ENCODE assay signal across 8 cellular contexts in the genomic region with DNA sequence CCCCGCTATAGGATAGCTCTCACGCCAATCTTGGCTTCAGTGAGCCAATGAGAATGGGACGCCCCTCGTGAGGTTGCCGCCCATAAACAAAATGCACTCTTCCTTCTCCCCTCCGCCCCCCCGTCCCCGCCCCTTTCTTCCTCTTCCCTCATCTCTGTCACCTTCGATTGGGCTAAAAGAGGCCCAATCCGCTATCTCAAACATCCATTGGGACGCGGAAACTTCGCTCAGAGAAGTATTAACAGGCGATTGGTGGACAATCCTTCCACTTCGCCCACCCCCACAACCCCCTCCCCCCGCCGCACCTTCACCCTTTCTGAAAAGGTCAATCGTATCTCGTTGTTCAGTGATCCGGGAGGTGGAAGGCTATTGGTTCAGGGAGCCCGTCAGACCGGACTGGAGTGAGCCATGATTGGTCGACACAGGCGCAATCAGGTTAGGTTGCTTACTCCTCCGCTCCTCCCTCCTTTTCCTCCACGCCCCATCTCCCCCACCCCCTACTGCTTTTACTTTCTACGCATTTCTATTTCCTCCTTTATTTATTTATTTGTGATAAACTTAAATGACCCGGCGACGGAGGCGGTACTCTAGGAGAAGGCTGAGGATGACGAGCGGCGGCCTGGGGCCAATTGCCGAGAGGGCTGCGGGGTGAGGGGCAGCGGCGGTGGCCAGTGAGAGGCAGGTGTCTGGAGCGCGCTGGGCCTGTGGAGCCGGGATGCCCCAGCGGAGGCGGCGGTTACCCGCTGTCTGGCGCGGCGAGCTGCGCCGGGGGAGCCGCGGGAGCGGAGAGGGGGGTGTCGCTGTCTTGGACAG. TPM values are rescaled to one million over a fixed set of nuclear protein-coding genes. Genes with fewer than 3 reads are reported as not detected.
DNase-seq lines count a peak whose midpoint lies in the region; ATAC-seq and TF ChIP-seq lines count a peak whose summit lies in the region.

No MANE protein-coding gene starts in this region.

- H3K9me3 Mint-ChIP-seq in IgD-negative memory B cell, result peaks cover 1 to 5% (median 4%) of the 10 kb centered on the region in 3 donors
- peaks cover 4% of the 10 kb centered on the region for H3K9me3 Mint-ChIP-seq in activated T-cell treated with anti-CD3 and anti-CD28 coated beads, Interleukin-2, amount 50 U/mL, for 24 hours

- intact Hi-C loops in PC-3 (cut with micrococcal nuclease), result loop anchor here (1.0 to 5.0 kb wide), 5 partner anchors 47 to 660 kb away; no protein-coding TSS in a partner anchor
- intact Hi-C loops in mucosa of descending colon (cut with DNase I, micrococcal nuclease), result loop anchor here in 1 of 2 donors (10.0 kb wide), 1 partner anchor 53 kb away; no protein-coding TSS in a partner anchor

- BruUV-seq in PC-3 (replicated peaks; lab: Mats Ljungman, UMichigan), result no TSS peak

- H3K4me3 ChIP-seq in PC-3 (ENCODE audit: low read length) (peak overlapping the region; percentile 84), epithelial cell of proximal tubule (ENCODE audit: low read depth, low read length) (peak overlapping the region; percentile 81), mucosa of descending colon (peak overlapping the region; percentile 59)

- H3K4me1 ChIP-seq in PC-3 (ENCODE audit: insufficient read depth, low read length), result peaks cover 7% of the 10 kb centered on the region; the same call in 1 of the 2 replicates
- H3K4me1 ChIP-seq in mucosa of descending colon (ENCODE audit: low read depth), result peaks cover 3% of the 10 kb centered on the region

- peak; percentile 77 for ATAC-seq in GM21576 (IDR thresholded peaks at IDR 0.05; ENCODE audit: unreplicated experiment)
- peak; percentile 83 for ATAC-seq in PC-3
- ATAC-seq in mucosa of descending colon, result peak; percentile 87

- no peaks in the 10 kb centered on the region for H3K27me3 Mint-ChIP-seq in IgD-negative memory B cell
- no peaks in the 10 kb centered on the region for H3K27me3 Mint-ChIP-seq in activated T-cell treated with anti-CD3 and anti-CD28 coated beads, Interleukin-2, amount 50 U/mL, for 24 hours

- peak; percentile 100 for DNase-seq in DMS153 (lab: John Stamatoyannopoulos, UW)
- peak; percentile 99 for DNase-seq in PC-3
- DNase-seq in activated T-cell treated with anti-CD3 and anti-CD28 coated beads, Interleukin-2, amount 50 U/mL, for 24 hours, result peak; percentile 92
- peak; percentile 98 for DNase-seq in epithelial cell of proximal tubule (ENCODE audit: low read depth)
- DNase-seq in mucosa of descending colon, result peak; percentile 97 to 100 (median 97)
- DNase-seq in stimulated activated CD8-positive, alpha-beta memory T cell treated with anti-CD3 and anti-CD28 coated beads, Interleukin-4, amount 100 ng/mL, for 1 hour (ENCODE audit: low read depth in 2 of 2, low spot score in 1 of 2), result peak; percentile 84 to 90

- H3F3A ChIP-seq in PC-3 (ENCODE audit: low read length, unreplicated experiment), result no peaks in the 10 kb centered on the region

- H3K9me2 ChIP-seq in PC-3 (replicated peaks; ENCODE audit: low read length), result no peaks in the 10 kb centered on the region

- no peaks in the 10 kb centered on the region for H3K79me2 ChIP-seq in PC-3 (ENCODE audit: low read length)

- peak overlapping the region; percentile 94 to 99 (median 96) for H3K4me3 Mint-ChIP-seq in IgD-negative memory B cell
- H3K4me3 Mint-ChIP-seq in activated T-cell treated with anti-CD3 and anti-CD28 coated beads, Interleukin-2, amount 50 U/mL, for 24 hours, result peak overlapping the region; percentile 94

- TF ChIP-seq CTCF in PC-3 (conservative IDR thresholded peaks at IDR 0.05; ENCODE audit: low read depth, low read length), result no peak
- no peak for TF ChIP-seq CTCF in epithelial cell of proximal tubule (conservative IDR thresholded peaks at IDR 0.05; ENCODE audit: low read depth, low read length)
- TF ChIP-seq CTCF in mucosa of descending colon (IDR thresholded peaks at IDR 0.05), result no peak

- H3K27ac ChIP-seq in PC-3 (ENCODE audit: low read length), result peak overlapping the region; percentile 29

- no peaks in the 10 kb centered on the region for H4K20me1 ChIP-seq in PC-3 (ENCODE audit: low read length)

- peak overlapping the region; percentile 83 to 100 (median 99) for H3K27ac Mint-ChIP-seq in IgD-negative memory B cell
- H3K27ac Mint-ChIP-seq in activated T-cell treated with anti-CD3 and anti-CD28 coated beads, Interleukin-2, amount 50 U/mL, for 24 hours, result peak overlapping the region; percentile 98

- no peaks in the 10 kb centered on the region for H3K27me3 ChIP-seq in PC-3 (ENCODE audit: low read length)

- CTCF ChIA-PET in PC-3 (lab: Charles Lee), result interaction anchor here (0.6 kb wide), 1 partner anchor 75 kb away, joined by 5 read pairs; no protein-coding TSS in a partner anchor

- H3K36me3 ChIP-seq in PC-3 (ENCODE audit: low read depth, low read length), result no peaks in the 10 kb centered on the region
- no peaks in the 10 kb centered on the region for H3K36me3 ChIP-seq in mucosa of descending colon (ENCODE audit: low read depth)

- POLR2A ChIA-PET in PC-3 (lab: Charles Lee; ENCODE audit: unreplicated experiment), result interaction anchor here (0.7 to 1.2 kb wide), 3 partner anchors 18 to 912 kb away, joined by 3 to 9 read pairs (median 3); no protein-coding TSS in a partner anchor

- peak overlapping the region; percentile 96 for H2AFZ ChIP-seq in PC-3 (ENCODE audit: low read length)

- no peaks in the 10 kb centered on the region for H3K9me3 ChIP-seq in PC-3 (ENCODE audit: low read length)
- H3K9me3 ChIP-seq in mucosa of descending colon, result no peaks in the 10 kb centered on the region

- H3K9ac ChIP-seq in PC-3 (ENCODE audit: low read length), result peak overlapping the region; percentile 79

- H3K4me1 Mint-ChIP-seq in IgD-negative memory B cell, result peaks cover 18 to 25% (median 23%) of the 10 kb centered on the region in 3 donors
- H3K4me1 Mint-ChIP-seq in activated T-cell treated with anti-CD3 and anti-CD28 coated beads, Interleukin-2, amount 50 U/mL, for 24 hours (ENCODE audit: low read depth), result peaks cover 31% of the 10 kb centered on the region

- peak overlapping the region; percentile 88 for H3K4me2 ChIP-seq in PC-3 (ENCODE audit: low read length)

- H3K36me3 Mint-ChIP-seq in IgD-negative memory B cell, result peaks cover 11% of the 10 kb centered on the region
- H3K36me3 Mint-ChIP-seq in activated T-cell treated with anti-CD3 and anti-CD28 coated beads, Interleukin-2, amount 50 U/mL, for 24 hours (ENCODE audit: low read depth), result peaks cover 17% of the 10 kb centered on the region

RNA-seq across cellular contexts. Expression of a gene that starts 0.4 kb away (rescaled TPM):
- polyA plus RNA-seq in IgD-negative memory B cell, result 42.6 TPM
- 1.3 and 3.7 TPM in 2 replicates for total RNA-seq in PC-3 (2014; rRNA removed)
- 7.1 and 11.2 TPM in 2 replicates for total RNA-seq in epithelial cell of proximal tubule
- 10 to 100 TPM; 30.6 to 85.6 (median 37.3) TPM for total RNA-seq in mucosa of descending colon

Comparison
In these comparisons a context has a peak if more than half of its experiments do, and no peak if none do; other contexts are left out.
1. Peak in every context shown above with its lines: DNase-seq, ATAC-seq, H3K4me3 ChIP-seq and H3K27ac ChIP-seq.